In genomic region chr3:13663781-13664535, GRCh38 we compare ENCODE assay signal across 37 cellular contexts.
"Had no signal": no experiment of that assay in that cellular context is flagged by ENCODE, and none has a peak within 500 bp of the region (broad histone marks: within the 10 kb centered on the region; RNA-seq: fewer than 3 reads in every experiment).

No MANE protein-coding gene starts in this region.

- DNase-seq: activated effector memory CD4-positive, alpha-beta T cell treated with anti-CD3 and anti-CD28 coated beads, Interleukin-2, amount 50 U/mL, for 16 hours; activated effector memory CD4-positive, alpha-beta T cell treated with Interleukin-2 at 50 U/mL for 16 hours; activated gamma-delta T cell; activated gamma-delta T cell treated with Interleukin-2 at 50 U/mL for 16 hours; activated naive CD4-positive, alpha-beta T cell; activated naive CD4-positive, alpha-beta T cell treated with anti-CD3 and anti-CD28 coated beads for 36 hours; activated naive CD4-positive, alpha-beta T cell treated with anti-CD3 and anti-CD28 coated beads, Interleukin-2, amount 10 ng/mL, durations not matched to agents 7 days and 5 days; activated naive CD4-positive, alpha-beta T cell treated with anti-CD3 and anti-CD28 coated beads, Interleukin-2, amount 50 U/mL, for 16 hours; activated naive CD4-positive, alpha-beta T cell treated with Interleukin-2 at 50 U/mL for 16 hours; activated naive CD8-positive, alpha-beta T cell treated with anti-CD3 and anti-CD28 coated beads for 36 hours; activated naive CD8-positive, alpha-beta T cell treated with anti-CD3 and anti-CD28 coated beads, Interleukin-2, amount 10 ng/mL, durations not matched to agents 7 days and 5 days; activated naive CD8-positive, alpha-beta T cell treated with anti-CD3 and anti-CD28 coated beads, Interleukin-2, amount 50 U/mL, for 24 hours; activated T-cell treated with anti-CD3 and anti-CD28 coated beads, Interleukin-2, amount 50 U/mL, for 1 hour; activated T-cell treated with anti-CD3 and anti-CD28 coated beads, Interleukin-2, amount 50 U/mL, for 24 hours; activated T-cell treated with anti-CD3 and anti-CD28 coated beads, Interleukin-2, amount 50 U/mL, for 4 hours; activated T-cell treated with anti-CD3 and anti-CD28 coated beads, Interleukin-2, amount 50 U/mL, for 48 hours; activated T-cell treated with anti-CD3 and anti-CD28 coated beads, Interleukin-2, amount 50 U/mL, for 72 hours; adrenal gland; amniotic stem cell; amygdala; anterior cingulate cortex; aorta; body of pancreas; brain microvascular endothelial cell; caudate nucleus; central memory CD4-positive, alpha-beta T cell; cerebellar nuclear complex had no signal

- H3K36me3 Mint-ChIP-seq: activated naive CD4-positive, alpha-beta T cell treated with anti-CD3 and anti-CD28 coated beads, Interleukin-2, amount 10 ng/mL, durations not matched to agents 7 days and 5 days; activated naive CD4-positive, alpha-beta T cell treated with anti-CD3 and anti-CD28 coated beads, Interleukin-2, amount 50 U/mL, for 24 hours; activated naive CD4-positive, alpha-beta T cell treated with anti-CD3 and anti-CD28 coated beads, Interleukin-2, amount 50 U/mL, for 72 hours; activated naive CD8-positive, alpha-beta T cell; activated naive CD8-positive, alpha-beta T cell treated with anti-CD3 and anti-CD28 coated beads for 36 hours; activated naive CD8-positive, alpha-beta T cell treated with anti-CD3 and anti-CD28 coated beads, Interleukin-2, amount 10 ng/mL, durations not matched to agents 7 days and 5 days; brain had no signal

- H3K4me3 Mint-ChIP-seq: activated naive CD4-positive, alpha-beta T cell treated with anti-CD3 and anti-CD28 coated beads for 36 hours; activated naive CD4-positive, alpha-beta T cell treated with anti-CD3 and anti-CD28 coated beads, Interleukin-2, amount 10 ng/mL, durations not matched to agents 7 days and 5 days; activated naive CD4-positive, alpha-beta T cell treated with anti-CD3 and anti-CD28 coated beads, Interleukin-2, amount 50 U/mL, for 24 hours; activated naive CD8-positive, alpha-beta T cell; activated naive CD8-positive, alpha-beta T cell treated with anti-CD3 and anti-CD28 coated beads for 36 hours; activated naive CD8-positive, alpha-beta T cell treated with anti-CD3 and anti-CD28 coated beads, Interleukin-2, amount 10 ng/mL, durations not matched to agents 7 days and 5 days; activated naive CD8-positive, alpha-beta T cell treated with anti-CD3 and anti-CD28 coated beads, Interleukin-2, amount 50 U/mL, for 24 hours; activated T-cell treated with anti-CD3 and anti-CD28 coated beads, Interleukin-2, amount 50 U/mL, for 24 hours; activated T-cell treated with anti-CD3 and anti-CD28 coated beads, Interleukin-2, amount 50 U/mL, for 4 hours; activated T-cell treated with anti-CD3 and anti-CD28 coated beads, Interleukin-2, amount 50 U/mL, for 72 hours; activated T-helper 1 cell treated with anti-CD3 and anti-CD28 coated beads, Interleukin-12 subunit alpha, Interleukin-12 subunit beta, Interleukin-2, Interleukin-4 antibody, amounts not matched to agents 30 ng/mL and 10 ng/mL and 1 ng/mL, durations not matched to agents 14 hours and 24 hours and 36 hours; brain; central memory CD8-positive, alpha-beta T cell had no signal

- H3K36me3 ChIP-seq: adrenal gland, ascending aorta, brain microvascular endothelial cell, breast epithelium, cardiac muscle cell had no signal

- H3K27ac Mint-ChIP-seq: activated naive CD4-positive, alpha-beta T cell treated with anti-CD3 and anti-CD28 coated beads for 36 hours; activated naive CD4-positive, alpha-beta T cell treated with anti-CD3 and anti-CD28 coated beads, Interleukin-2, amount 10 ng/mL, durations not matched to agents 7 days and 5 days; activated naive CD4-positive, alpha-beta T cell treated with anti-CD3 and anti-CD28 coated beads, Interleukin-2, amount 50 U/mL, for 24 hours; activated naive CD4-positive, alpha-beta T cell treated with anti-CD3 and anti-CD28 coated beads, Interleukin-2, amount 50 U/mL, for 72 hours; activated naive CD8-positive, alpha-beta T cell; activated naive CD8-positive, alpha-beta T cell treated with anti-CD3 and anti-CD28 coated beads for 36 hours; activated naive CD8-positive, alpha-beta T cell treated with anti-CD3 and anti-CD28 coated beads, Interleukin-2, amount 10 ng/mL, durations not matched to agents 7 days and 5 days; activated naive CD8-positive, alpha-beta T cell treated with anti-CD3 and anti-CD28 coated beads, Interleukin-2, amount 50 U/mL, for 24 hours; activated T-cell treated with anti-CD3 and anti-CD28 coated beads, Interleukin-2, amount 50 U/mL, for 24 hours; activated T-cell treated with anti-CD3 and anti-CD28 coated beads, Interleukin-2, amount 50 U/mL, for 72 hours; activated T-helper 1 cell treated with anti-CD3 and anti-CD28 coated beads, Interleukin-12 subunit alpha, Interleukin-12 subunit beta, Interleukin-2, Interleukin-4 antibody, amounts not matched to agents 30 ng/mL and 10 ng/mL and 1 ng/mL, durations not matched to agents 14 hours and 24 hours and 36 hours; activated T-helper 2 cell treated with anti-CD3 and anti-CD28 coated beads, Interferon-gamma antibody, Interleukin-2, Interleukin-4, amounts not matched to agents 10 μg/mL and 5 μg/mL and 100 μg/mL, durations not matched to agents 14 hours and 24 hours and 36 hours; brain had no signal

- H3K4me1 Mint-ChIP-seq: activated naive CD4-positive, alpha-beta T cell treated with anti-CD3 and anti-CD28 coated beads, Interleukin-2, amount 10 ng/mL, durations not matched to agents 7 days and 5 days; activated naive CD4-positive, alpha-beta T cell treated with anti-CD3 and anti-CD28 coated beads, Interleukin-2, amount 50 U/mL, for 24 hours; activated naive CD8-positive, alpha-beta T cell treated with anti-CD3 and anti-CD28 coated beads for 36 hours; activated naive CD8-positive, alpha-beta T cell treated with anti-CD3 and anti-CD28 coated beads, Interleukin-2, amount 10 ng/mL, durations not matched to agents 7 days and 5 days; activated naive CD8-positive, alpha-beta T cell treated with anti-CD3 and anti-CD28 coated beads, Interleukin-2, amount 50 U/mL, for 24 hours; central memory CD8-positive, alpha-beta T cell had no signal

- ATAC-seq: activated naive CD4-positive, alpha-beta T cell treated with anti-CD3 and anti-CD28 coated beads, Interleukin-2, amount 50 U/mL, for 72 hours; activated naive CD8-positive, alpha-beta T cell treated with anti-CD3 and anti-CD28 coated beads, Interleukin-2, amount 50 U/mL, for 24 hours; activated T-cell treated with anti-CD3 and anti-CD28 coated beads, Interleukin-2, amount 50 U/mL, for 4 hours; activated T-cell treated with anti-CD3 and anti-CD28 coated beads, Interleukin-2, amount 50 U/mL, for 72 hours; body of pancreas had no signal

- H3K27me3 Mint-ChIP-seq: activated naive CD8-positive, alpha-beta T cell; activated naive CD8-positive, alpha-beta T cell treated with anti-CD3 and anti-CD28 coated beads for 36 hours; activated naive CD8-positive, alpha-beta T cell treated with anti-CD3 and anti-CD28 coated beads, Interleukin-2, amount 50 U/mL, for 24 hours had no signal

- H3K9me3 ChIP-seq: adrenal gland, ascending aorta, body of pancreas, breast epithelium had no signal

- H3K4me1 ChIP-seq: adrenal gland, ascending aorta, breast epithelium had no signal

- H3K9me3 Mint-ChIP-seq: activated naive CD4-positive, alpha-beta T cell treated with anti-CD3 and anti-CD28 coated beads for 36 hours; activated naive CD4-positive, alpha-beta T cell treated with anti-CD3 and anti-CD28 coated beads, Interleukin-2, amount 50 U/mL, for 24 hours; activated naive CD4-positive, alpha-beta T cell treated with anti-CD3 and anti-CD28 coated beads, Interleukin-2, amount 50 U/mL, for 72 hours; activated naive CD8-positive, alpha-beta T cell treated with anti-CD3 and anti-CD28 coated beads for 36 hours; activated naive CD8-positive, alpha-beta T cell treated with anti-CD3 and anti-CD28 coated beads, Interleukin-2, amount 10 ng/mL, durations not matched to agents 7 days and 5 days; activated naive CD8-positive, alpha-beta T cell treated with anti-CD3 and anti-CD28 coated beads, Interleukin-2, amount 50 U/mL, for 24 hours; activated T-cell treated with anti-CD3 and anti-CD28 coated beads, Interleukin-2, amount 50 U/mL, for 24 hours; activated T-cell treated with anti-CD3 and anti-CD28 coated beads, Interleukin-2, amount 50 U/mL, for 4 hours; activated T-cell treated with anti-CD3 and anti-CD28 coated beads, Interleukin-2, amount 50 U/mL, for 72 hours; activated T-helper 1 cell treated with anti-CD3 and anti-CD28 coated beads, Interleukin-12 subunit alpha, Interleukin-12 subunit beta, Interleukin-2, Interleukin-4 antibody, amounts not matched to agents 30 ng/mL and 10 ng/mL and 1 ng/mL, durations not matched to agents 14 hours and 24 hours and 36 hours; activated T-helper 2 cell treated with anti-CD3 and anti-CD28 coated beads, Interferon-gamma antibody, Interleukin-2, Interleukin-4, amounts not matched to agents 10 μg/mL and 5 μg/mL and 100 μg/mL, durations not matched to agents 14 hours and 24 hours and 36 hours; central memory CD8-positive, alpha-beta T cell had no signal

- H3K27me3 ChIP-seq: ascending aorta, brain microvascular endothelial cell had no signal

- H3K4me3 ChIP-seq: adrenal gland, ascending aorta, body of pancreas, breast epithelium, cardiac muscle cell had no signal

- H3K27ac ChIP-seq: adrenal gland, ascending aorta, body of pancreas, brain microvascular endothelial cell, breast epithelium, cardiac muscle cell had no signal
